8 cellular contexts compared by ENCODE assay signal in genomic region chr3:15064835-15065549, GRCh38.
DNase-seq lines count a peak whose midpoint lies in the region; ATAC-seq, FAIRE-seq and TF ChIP-seq lines count a peak whose summit lies in the region.

Gene MRPS25 (minus strand): TSS chr3:15065315. CDS start chr3:15065194, 121 bp downstream.

- peak within 1 kb of the TSS; percentile 96 for H3K9ac ChIP-seq in OCI-LY1 (ENCODE audit: low read length)

- H3K36me3 ChIP-seq in OCI-LY1 (ENCODE audit: insufficient read depth, low read length) = peaks cover 22% of the 10 kb centered on the region

- H3K27ac ChIP-seq in OCI-LY1 (ENCODE audit: low read depth, low read length, poor library complexity, severe bottlenecking) = peak within 1 kb of the TSS; percentile 40

- no peak for TF ChIP-seq CTCF in D721Med (IDR thresholded peaks at IDR 0.05; ENCODE audit: insufficient read depth, missing control alignments)
- no peak for TF ChIP-seq CTCF in OCI-LY1 (IDR thresholded peaks at IDR 0.05; ENCODE audit: low read length)

- H4K20me1 ChIP-seq in OCI-LY1 (ENCODE audit: insufficient read depth, low read length) = no peaks in the 10 kb centered on the region

- no peak for FAIRE-seq in D721Med (lab: Jason Lieb, UNC)

- H3K9me2 ChIP-seq in OCI-LY1 (ENCODE audit: low read depth, low read length) = no peaks in the 10 kb centered on the region

- DNase-seq in D721Med (ENCODE audit: insufficient read length, low spot score) = peak; percentile 90
- peak; percentile 99 for DNase-seq in HuH-7 (ENCODE audit: low spot score)
- DNase-seq in activated CD8-positive, alpha-beta memory T cell treated with anti-CD3 and anti-CD28 coated beads, Interleukin-2, amount 50 U/mL, for 48 hours = peak; percentile 92
- DNase-seq in epidermal melanocyte (ENCODE audit: insufficient read length, low spot score) = peak; percentile 98
- peak; percentile 77 for DNase-seq in middle frontal gyrus (ENCODE audit: extremely low spot score, low spot score)
- DNase-seq in stimulated activated CD8-positive, alpha-beta memory T cell treated with anti-CD3 and anti-CD28 coated beads, Interleukin-2, amount 100 ng/mL, for 1 hour (ENCODE audit: low read depth in 2 of 2) = peak; percentile 74 to 79

- H3K4me3 ChIP-seq in OCI-LY1 (ENCODE audit: low read depth, low read length, poor library complexity, severe bottlenecking) = peak within 1 kb of the TSS; percentile 93

- ATAC-seq in GM21526 (IDR thresholded peaks at IDR 0.05; ENCODE audit: low FRiP score, unreplicated experiment) = peak; percentile 95

- no peaks in the 10 kb centered on the region for H3F3A ChIP-seq in OCI-LY1 (ENCODE audit: insufficient read depth, low read length)

- H3K4me1 ChIP-seq in OCI-LY1 (ENCODE audit: insufficient read depth, low read length, severe bottlenecking) = peaks cover 18% of the 10 kb centered on the region

- H3K27me3 ChIP-seq in OCI-LY1 (ENCODE audit: insufficient read depth, low read length) = no peaks in the 10 kb centered on the region

- H3K79me2 ChIP-seq in OCI-LY1 (ENCODE audit: insufficient read depth, low read length) = peaks cover 31% of the 10 kb centered on the region

- peak within 1 kb of the TSS; percentile 98 for H2AFZ ChIP-seq in OCI-LY1 (ENCODE audit: low read length)

- H3K4me2 ChIP-seq in OCI-LY1 (ENCODE audit: low read length) = peak within 1 kb of the TSS; percentile 73

- no peaks in the 10 kb centered on the region for H3K9me3 ChIP-seq in OCI-LY1 (ENCODE audit: low read length)

Comparison
In these comparisons a context has a peak if more than half of its experiments do, and no peak if none do; other contexts are left out.
1. Peak in every context shown above with its lines: DNase-seq, ATAC-seq, H3K4me3 ChIP-seq and H3K27ac ChIP-seq.